ENCODE assay signal across 1 cellular context in genomic region chr17:56910509-56911235, GRCh38.
TF ChIP-seq lines count a peak whose summit lies in the region.

No MANE protein-coding gene starts in this region.

TF ChIP-seq in HepG2, 621 proteins besides CTCF, POLR2A, EP300 and RAD21 (continued from another document and continues in another):
- TF ChIP-seq HMGXB3 (CRISPR knock-in tag; IDR thresholded peaks at IDR 0.05; ENCODE audit: borderline replicate concordance): no peak
- no peak for TF ChIP-seq TGIF2 (CRISPR knock-in tag; IDR thresholded peaks at IDR 0.05)
- TF ChIP-seq FUBP1 (CRISPR knock-in tag; IDR thresholded peaks at IDR 0.05; ENCODE audit: borderline replicate concordance): no peak
- no peak for TF ChIP-seq SMAD3 (CRISPR knock-in tag; IDR thresholded peaks at IDR 0.05)
- TF ChIP-seq ZNF747 (CRISPR knock-in tag; IDR thresholded peaks at IDR 0.05; ENCODE audit: borderline replicate concordance): no peak
- TF ChIP-seq ZNF749 (CRISPR knock-in tag; IDR thresholded peaks at IDR 0.05; ENCODE audit: borderline replicate concordance): no peak
- TF ChIP-seq ZNF513 (CRISPR knock-in tag; conservative IDR thresholded peaks at IDR 0.05): no peak
- TF ChIP-seq ZNF547 (CRISPR knock-in tag; IDR thresholded peaks at IDR 0.05): no peak
- no peak for TF ChIP-seq ZNF430 (CRISPR knock-in tag; IDR thresholded peaks at IDR 0.05)
- no peak for TF ChIP-seq ONECUT2 (CRISPR knock-in tag; IDR thresholded peaks at IDR 0.05)
- no peak for TF ChIP-seq ZNF670 (CRISPR knock-in tag; IDR thresholded peaks at IDR 0.05; ENCODE audit: borderline replicate concordance)
- TF ChIP-seq ELK4 (CRISPR knock-in tag; IDR thresholded peaks at IDR 0.05; ENCODE audit: borderline replicate concordance): no peak
- no peak for TF ChIP-seq ZNF792 (CRISPR knock-in tag; IDR thresholded peaks at IDR 0.05)
- TF ChIP-seq HINFP (CRISPR knock-in tag; IDR thresholded peaks at IDR 0.05; ENCODE audit: low read depth): no peak
- TF ChIP-seq NCOA2 (CRISPR knock-in tag; IDR thresholded peaks at IDR 0.05): no peak
- TF ChIP-seq ZNF703 (CRISPR knock-in tag; IDR thresholded peaks at IDR 0.05; ENCODE audit: borderline replicate concordance): no peak
- no peak for TF ChIP-seq ZIK1 (CRISPR knock-in tag; IDR thresholded peaks at IDR 0.05; ENCODE audit: borderline replicate concordance, low read depth)
- no peak for TF ChIP-seq ZNF337 (CRISPR knock-in tag; IDR thresholded peaks at IDR 0.05; ENCODE audit: borderline replicate concordance, low read depth)
- TF ChIP-seq ZNF878 (CRISPR knock-in tag; IDR thresholded peaks at IDR 0.05): 0 out of 2 replicates have a peak, but pooled peaks have one; percentile 58
- no peak for TF ChIP-seq GTF2F1 (IDR thresholded peaks at IDR 0.05; ENCODE audit: low read length)
- no peak for TF ChIP-seq ARID4A (CRISPR knock-in tag; IDR thresholded peaks at IDR 0.05; ENCODE audit: borderline replicate concordance)
- TF ChIP-seq ZFP36 (IDR thresholded peaks at IDR 0.05; ENCODE audit: borderline replicate concordance, low read depth, low read length, partially characterized antibody): no peak
- TF ChIP-seq CBX5 (CRISPR knock-in tag; IDR thresholded peaks at IDR 0.05; ENCODE audit: borderline replicate concordance): no peak
- peak; percentile 0; the same call in 1 of the 2 replicates for TF ChIP-seq ZNF605 (CRISPR knock-in tag; IDR thresholded peaks at IDR 0.05)
- TF ChIP-seq BORCS8-MEF2B (CRISPR knock-in tag; IDR thresholded peaks at IDR 0.05): no peak
- no peak for TF ChIP-seq ATF7-NPFF (CRISPR knock-in tag; IDR thresholded peaks at IDR 0.05; ENCODE audit: low read depth)
- no peak for TF ChIP-seq ZMYM2 (CRISPR knock-in tag; IDR thresholded peaks at IDR 0.05)
- TF ChIP-seq ZNF18 (CRISPR knock-in tag; IDR thresholded peaks at IDR 0.05; ENCODE audit: insufficient replicate concordance): no peak
- peak; percentile 65; the same call in 1 of the 2 replicates for TF ChIP-seq HIC2 (CRISPR knock-in tag; IDR thresholded peaks at IDR 0.05; ENCODE audit: low read depth)
- peak; percentile 20; the same call in 1 of the 2 replicates for TF ChIP-seq ZNF501 (CRISPR knock-in tag; IDR thresholded peaks at IDR 0.05)
- no peak for TF ChIP-seq BRD4 (CRISPR knock-in tag; IDR thresholded peaks at IDR 0.05)
- TF ChIP-seq ZNF468 (CRISPR knock-in tag; IDR thresholded peaks at IDR 0.05): no peak
- TF ChIP-seq ZSCAN20 (CRISPR knock-in tag; IDR thresholded peaks at IDR 0.05; ENCODE audit: borderline replicate concordance): no peak
- no peak for TF ChIP-seq ZNF562 (CRISPR knock-in tag; IDR thresholded peaks at IDR 0.05; ENCODE audit: borderline replicate concordance)
- no peak for TF ChIP-seq ZNF264 (CRISPR knock-in tag; IDR thresholded peaks at IDR 0.05)
- no peak for TF ChIP-seq SPEN (CRISPR knock-in tag; IDR thresholded peaks at IDR 0.05; ENCODE audit: low read depth)
- no peak for TF ChIP-seq WIZ (CRISPR knock-in tag; IDR thresholded peaks at IDR 0.05)
- TF ChIP-seq STAG1 (CRISPR knock-in tag; IDR thresholded peaks at IDR 0.05): no peak
- TF ChIP-seq SIX4 (CRISPR knock-in tag; IDR thresholded peaks at IDR 0.05): no peak
- no peak for TF ChIP-seq MED13 (CRISPR knock-in tag; IDR thresholded peaks at IDR 0.05)
- TF ChIP-seq KMT2A (CRISPR knock-in tag; IDR thresholded peaks at IDR 0.05): no peak; the same call in 1 of the 2 replicates
- TF ChIP-seq ZNF564 (CRISPR knock-in tag; IDR thresholded peaks at IDR 0.05): no peak
- TF ChIP-seq ZNF569 (CRISPR knock-in tag; IDR thresholded peaks at IDR 0.05; ENCODE audit: borderline replicate concordance): no peak
- TF ChIP-seq PHB2 (IDR thresholded peaks at IDR 0.05; ENCODE audit: partially characterized antibody): no peak
